In the genomic region with DNA sequence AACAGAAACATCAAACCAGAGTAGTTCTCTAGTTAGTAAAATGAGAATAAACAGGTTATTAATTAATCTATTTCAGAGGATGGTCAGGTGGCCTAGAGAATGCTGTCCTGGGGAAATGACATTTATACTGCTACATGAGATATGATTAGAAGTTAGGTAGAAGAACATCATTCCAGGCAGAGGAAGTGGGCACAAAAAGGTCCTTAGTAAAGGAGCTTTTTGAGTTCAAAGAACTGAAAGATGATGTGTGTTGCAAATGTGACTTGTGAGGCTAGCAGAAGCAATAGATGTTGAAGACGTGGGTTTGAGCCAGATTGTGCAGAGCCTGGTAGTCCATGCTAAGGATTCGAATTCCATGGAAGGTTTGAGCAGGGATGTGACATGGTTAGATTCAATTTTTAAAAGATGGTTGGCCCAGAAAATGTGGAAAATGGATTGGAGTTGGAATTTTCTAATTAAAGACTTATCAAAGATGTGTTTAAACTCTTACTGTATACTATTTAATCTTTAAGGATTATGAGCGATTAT, we compare ENCODE assay signal across 10 cellular contexts. TPM values are rescaled to one million over a fixed set of nuclear protein-coding genes. Genes with fewer than 3 reads are reported as not detected.
DNase-seq lines count a peak whose midpoint lies in the region; ATAC-seq and TF ChIP-seq lines count a peak whose summit lies in the region.
"Had no signal": no experiment of that assay in that cellular context is flagged by ENCODE, and none has a peak within 500 bp of the region (broad histone marks: within the 10 kb centered on the region; RNA-seq: fewer than 3 reads in every experiment).

No MANE protein-coding gene starts in this region.

- peaks cover 24% of the 10 kb centered on the region; the same call in 1 of the 2 replicates for H3K36me3 ChIP-seq in PC-9 (ENCODE audit: low read depth)
- H3K36me3 ChIP-seq: Peyer's patch had no signal

- H3K36me3 Mint-ChIP-seq in activated CD8-positive, alpha-beta memory T cell treated with anti-CD3 and anti-CD28 coated beads, Interleukin-2, amount 10 ng/mL, durations not matched to agents 7 days and 5 days = peaks cover 28% of the 10 kb centered on the region
- peaks cover 4% of the 10 kb centered on the region for H3K36me3 Mint-ChIP-seq in endothelial cell (ENCODE audit: low read depth, unreplicated experiment)
- H3K36me3 Mint-ChIP-seq in stimulated activated effector memory CD8-positive, alpha-beta T cell treated with anti-CD3 and anti-CD28 coated beads, Interleukin-12 subunit alpha, Interleukin-12 subunit beta, amount 100 ng/mL, for 72 hours = peaks cover 36% of the 10 kb centered on the region

- POLR2A ChIA-PET in PC-9 (lab: Charles Lee; ENCODE audit: unreplicated experiment) = no interaction called here

- H3K9me3 ChIP-seq in PC-9 (ENCODE audit: insufficient read depth, low read depth) = no peaks in the 10 kb centered on the region
- H3K9me3 ChIP-seq: Peyer's patch had no signal

- no peaks in the 10 kb centered on the region for H3K27me3 Mint-ChIP-seq in activated CD8-positive, alpha-beta memory T cell treated with anti-CD3 and anti-CD28 coated beads, Interleukin-2, amount 10 ng/mL, durations not matched to agents 7 days and 5 days
- peaks cover 1% of the 10 kb centered on the region for H3K27me3 Mint-ChIP-seq in endothelial cell (ENCODE audit: unreplicated experiment)

- no peak overlapping the region for H3K4me3 ChIP-seq in PC-9
- H3K4me3 ChIP-seq: Peyer's patch had no signal

- H3K4me3 Mint-ChIP-seq in activated CD8-positive, alpha-beta memory T cell treated with anti-CD3 and anti-CD28 coated beads, Interleukin-2, amount 10 ng/mL, durations not matched to agents 7 days and 5 days = peak overlapping the region; percentile 71
- no peak overlapping the region for H3K4me3 Mint-ChIP-seq in endothelial cell (ENCODE audit: unreplicated experiment)
- peak overlapping the region; percentile 64 for H3K4me3 Mint-ChIP-seq in stimulated activated effector memory CD8-positive, alpha-beta T cell treated with anti-CD3 and anti-CD28 coated beads, Interleukin-12 subunit alpha, Interleukin-12 subunit beta, amount 100 ng/mL, for 72 hours

- peaks cover 100% of the 10 kb centered on the region for H3K79me2 ChIP-seq in PC-9 (ENCODE audit: low read depth)

- CTCF ChIA-PET in activated CD8-positive, alpha-beta memory T cell treated with anti-CD3 and anti-CD28 coated beads, Interleukin-2, amount 10 ng/mL, durations not matched to agents 7 days and 5 days (lab: Charles Lee) = interaction anchor here (1.1 to 2.0 kb wide), 5 partner anchors 8 to 189 kb away, joined by 3 to 10 read pairs (median 5); a partner anchor contains a TSS
- CTCF ChIA-PET in PC-9 (lab: Charles Lee) = no interaction called here

- peaks cover 64% of the 10 kb centered on the region for H3K4me1 Mint-ChIP-seq in activated CD8-positive, alpha-beta memory T cell treated with anti-CD3 and anti-CD28 coated beads, Interleukin-2, amount 10 ng/mL, durations not matched to agents 7 days and 5 days
- H3K4me1 Mint-ChIP-seq in endothelial cell (ENCODE audit: unreplicated experiment) = peaks cover 16% of the 10 kb centered on the region
- peaks cover 54% of the 10 kb centered on the region for H3K4me1 Mint-ChIP-seq in stimulated activated effector memory CD8-positive, alpha-beta T cell treated with anti-CD3 and anti-CD28 coated beads, Interleukin-12 subunit alpha, Interleukin-12 subunit beta, amount 100 ng/mL, for 72 hours

- H3K27me3 ChIP-seq in PC-9 (ENCODE audit: insufficient read depth, low read depth) = no peaks in the 10 kb centered on the region
- H3K27me3 ChIP-seq: Peyer's patch had no signal

- no TSS peak for BruUV-seq in PC-9 (replicated peaks; lab: Mats Ljungman, UMichigan)

- H3K27ac ChIP-seq in PC-9 = peak overlapping the region; percentile 84
- H3K27ac ChIP-seq: Peyer's patch had no signal

- intact Hi-C loops in PC-9 (cut with micrococcal nuclease; ENCODE audit: unreplicated experiment) = no loop called here

- peak overlapping the region; percentile 95 for H3K27ac Mint-ChIP-seq in activated CD8-positive, alpha-beta memory T cell treated with anti-CD3 and anti-CD28 coated beads, Interleukin-2, amount 10 ng/mL, durations not matched to agents 7 days and 5 days
- peak overlapping the region; percentile 53 for H3K27ac Mint-ChIP-seq in endothelial cell (ENCODE audit: unreplicated experiment)
- H3K27ac Mint-ChIP-seq in stimulated activated effector memory CD8-positive, alpha-beta T cell treated with anti-CD3 and anti-CD28 coated beads, Interleukin-12 subunit alpha, Interleukin-12 subunit beta, amount 100 ng/mL, for 72 hours = peak overlapping the region; percentile 80

- no peak overlapping the region for H2AFZ ChIP-seq in PC-9

- H3K9me2 ChIP-seq in PC-9 (ENCODE audit: insufficient read depth) = no peaks in the 10 kb centered on the region

- H3F3A ChIP-seq in PC-9 (ENCODE audit: insufficient read depth, low read depth) = peaks cover 47% of the 10 kb centered on the region

- peaks cover 10% of the 10 kb centered on the region; the same call in 1 of the 2 replicates for H4K20me1 ChIP-seq in PC-9 (ENCODE audit: insufficient read depth)

- no peak for TF ChIP-seq CTCF in PC-9 (conservative IDR thresholded peaks at IDR 0.05)
- no peak for TF ChIP-seq CTCF in endothelial cell (IDR thresholded peaks at IDR 0.05; ENCODE audit: unreplicated experiment)

- peak overlapping the region; percentile 57 for H3K4me2 ChIP-seq in PC-9

- no peaks in the 10 kb centered on the region for H3K9me3 Mint-ChIP-seq in activated CD8-positive, alpha-beta memory T cell treated with anti-CD3 and anti-CD28 coated beads, Interleukin-2, amount 10 ng/mL, durations not matched to agents 7 days and 5 days (ENCODE audit: low read depth)
- H3K9me3 Mint-ChIP-seq in endothelial cell (ENCODE audit: unreplicated experiment) = no peaks in the 10 kb centered on the region
- H3K9me3 Mint-ChIP-seq in stimulated activated effector memory CD8-positive, alpha-beta T cell treated with anti-CD3 and anti-CD28 coated beads, Interleukin-12 subunit alpha, Interleukin-12 subunit beta, amount 100 ng/mL, for 72 hours = no peaks in the 10 kb centered on the region

- H3K4me1 ChIP-seq in PC-9 (replicated peaks; ENCODE audit: insufficient read depth) = peaks cover 24% of the 10 kb centered on the region

- ATAC-seq in activated CD8-positive, alpha-beta memory T cell treated with anti-CD3 and anti-CD28 coated beads, Interleukin-2, amount 10 ng/mL, durations not matched to agents 7 days and 5 days = no peak
- ATAC-seq in stimulated activated effector memory CD8-positive, alpha-beta T cell treated with anti-CD3 and anti-CD28 coated beads, Interleukin-12 subunit alpha, Interleukin-12 subunit beta, amount 100 ng/mL, for 72 hours = peak; percentile 29
- no peak for ATAC-seq in GM21786 (IDR thresholded peaks at IDR 0.05; ENCODE audit: unreplicated experiment)
- ATAC-seq in GM18909 (IDR thresholded peaks at IDR 0.05; ENCODE audit: poor library complexity, unreplicated experiment) = no peak

- no peak for DNase-seq in activated CD8-positive, alpha-beta memory T cell treated with anti-CD3 and anti-CD28 coated beads, Interleukin-2, amount 10 ng/mL, durations not matched to agents 7 days and 5 days
- DNase-seq in activated CD8-positive, alpha-beta memory T cell treated with anti-CD3 and anti-CD28 coated beads, Interleukin-2, amount 50 U/mL, for 4 hours = no peak
- DNase-seq in PC-9 (no peak), endothelial cell (ENCODE audit: low spot score) (no peak), Ammon's horn (ENCODE audit: low spot score) (no peak)
- no peak for DNase-seq in stimulated activated effector memory CD8-positive, alpha-beta T cell treated with anti-CD3 and anti-CD28 coated beads, Interleukin-12 subunit alpha, Interleukin-12 subunit beta, amount 100 ng/mL, for 72 hours (ENCODE audit: low spot score in 2 of 2)
- DNase-seq: KG1 had no signal

RNA-seq across cellular contexts. Expression of a gene that starts 34.2 kb away (rescaled TPM):
- total RNA-seq in activated CD8-positive, alpha-beta memory T cell treated with anti-CD3 and anti-CD28 coated beads, Interleukin-2, amount 10 ng/mL, durations not matched to agents 7 days and 5 days = 100 to 1,000 TPM; 121 to 128 TPM
- total RNA-seq in PC-9 (2021) (150 and 171 TPM in 2 replicates), endothelial cell (ENCODE audit: unreplicated experiment) (130 TPM)
